ENCODE assay signal across 8 cellular contexts in the genomic region with DNA sequence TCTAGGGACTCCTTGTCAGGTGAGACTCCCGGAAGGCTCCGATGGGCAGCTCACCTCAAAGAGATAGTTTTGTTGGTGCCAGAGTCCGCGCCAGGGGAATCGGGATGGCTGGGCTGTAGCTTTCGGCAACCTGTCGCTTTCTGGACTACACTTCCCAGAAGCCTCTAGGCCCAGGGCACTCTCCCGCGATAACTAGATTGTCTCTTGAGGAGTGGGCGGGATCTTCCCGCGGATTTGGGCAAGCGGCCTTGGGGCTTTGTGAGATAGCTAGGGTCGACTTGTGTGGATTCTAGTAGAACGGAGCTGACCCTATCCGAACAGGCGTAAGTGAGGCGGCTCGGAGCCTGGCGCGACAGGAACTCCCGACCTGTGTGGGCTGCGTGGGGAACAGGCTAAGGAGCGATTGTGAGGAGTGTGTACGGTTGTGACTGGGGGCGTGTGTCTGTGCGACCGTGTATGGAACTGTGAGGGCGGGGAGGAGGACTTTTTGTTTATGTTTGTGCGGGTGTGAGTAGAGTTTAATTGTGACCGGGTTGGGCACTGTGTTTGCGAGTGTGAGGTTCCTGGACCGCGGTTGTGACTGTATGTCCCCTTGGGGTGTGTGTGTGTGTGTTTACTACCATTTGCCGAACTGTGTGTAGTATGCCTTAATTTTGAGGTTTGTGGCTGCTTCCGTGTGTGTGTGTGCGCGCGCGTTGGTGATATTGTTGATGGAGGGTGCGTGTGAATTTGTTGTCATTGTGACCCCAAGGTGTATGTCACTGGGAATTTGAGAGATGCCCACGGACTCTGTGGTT. TPM values are rescaled to one million over a fixed set of nuclear protein-coding genes. Genes with fewer than 3 reads are reported as not detected.
DNase-seq lines count a peak whose midpoint lies in the region; ATAC-seq and TF ChIP-seq lines count a peak whose summit lies in the region.

Gene ZNF345, plus strand, starts transcription at position 231 of the 797 bp plus-strand sequence. CDS start 25,955 bp downstream, outside the sequence.

- H3K27ac ChIP-seq in thoracic aorta, result peak within 1 kb of the TSS; percentile 65 to 91

- H3K4me1 Mint-ChIP-seq in HFFc6 (ENCODE audit: low read depth) (peaks cover 6% of the 10 kb centered on the region), osteocyte (ENCODE audit: unreplicated experiment) (peaks cover 5% of the 10 kb centered on the region)

- H3K4me3 Mint-ChIP-seq in HFFc6, result no peak within 1 kb of the TSS
- no peak within 1 kb of the TSS for H3K4me3 Mint-ChIP-seq in osteocyte (ENCODE audit: unreplicated experiment)

- H3K4me3 ChIP-seq in thoracic aorta, result peak within 1 kb of the TSS; percentile 97

- peaks cover 7% of the 10 kb centered on the region for H3K9me3 ChIP-seq in thoracic aorta

- no peaks in the 10 kb centered on the region; the same call in 1 of the 2 replicates for H3K27me3 Mint-ChIP-seq in HFFc6 (ENCODE audit: insufficient read depth)
- no peaks in the 10 kb centered on the region for H3K27me3 Mint-ChIP-seq in osteocyte (ENCODE audit: unreplicated experiment)

- intact Hi-C loops in Right ventricle myocardium inferior (cut with DNase I), result loop anchor here (1.0 to 2.0 kb wide), 2 partner anchors 13 to 78 kb away; partner anchors contain the start of genes ZNF790 and ZNF850

- DNase-seq in GM04504 (ENCODE audit: low read depth) (peak; percentile 84), HFFc6 (peak; percentile 90), NCI-H1092 treated with DMSO at 0.1 percent for 48 hours (lab: John Stamatoyannopoulos, UW) (peak; percentile 90), SKM-1 (lab: John Stamatoyannopoulos, UW; ENCODE audit: unreplicated experiment) (peak; percentile 80), Right ventricle myocardium inferior (ENCODE audit: missing footprints) (peak; percentile 94), osteocyte (ENCODE audit: extremely low spot score, unreplicated experiment) (peak; percentile 94), thoracic aorta (ENCODE audit: low spot score) (peak; percentile 80)
- peak; percentile 62 for DNase-seq in activated naive CD8-positive, alpha-beta T cell treated with anti-CD3 and anti-CD28 coated beads, Interleukin-2, amount 50 U/mL, for 16 hours (ENCODE audit: low read depth, low spot score)

- H3K27ac Mint-ChIP-seq in HFFc6 (no peak within 1 kb of the TSS), osteocyte (ENCODE audit: unreplicated experiment) (no peak within 1 kb of the TSS)

- H3K36me3 ChIP-seq in thoracic aorta, result peaks cover 16% of the 10 kb centered on the region

- peaks cover 41% of the 10 kb centered on the region for H3K36me3 Mint-ChIP-seq in HFFc6 (ENCODE audit: low read depth)
- peaks cover 36% of the 10 kb centered on the region for H3K36me3 Mint-ChIP-seq in osteocyte (ENCODE audit: unreplicated experiment)

- TF ChIP-seq CTCF in HFFc6 (IDR thresholded peaks at IDR 0.05) (no peak), osteocyte (IDR thresholded peaks at IDR 0.05) (no peak), thoracic aorta (IDR thresholded peaks at IDR 0.05) (no peak)

- H3K4me1 ChIP-seq in thoracic aorta (ENCODE audit: control insufficient read depth in 1 of 2, low read depth in 2 of 2), result peaks cover 8 to 18% of the 10 kb centered on the region in 2 donors

- peaks cover 42% of the 10 kb centered on the region for H3K9me3 Mint-ChIP-seq in HFFc6
- peaks cover 19% of the 10 kb centered on the region for H3K9me3 Mint-ChIP-seq in osteocyte (ENCODE audit: unreplicated experiment)

- peak; percentile 97 for ATAC-seq in Right ventricle myocardium inferior
- peak; percentile 99 for ATAC-seq in thoracic aorta (ENCODE audit: insufficient number of reproducible peaks, low FRiP score, low read depth)

- H3K27me3 ChIP-seq in thoracic aorta (replicated peaks; ENCODE audit: insufficient read depth), result no peaks in the 10 kb centered on the region

RNA-seq across cellular contexts. Expression of gene ZNF345, which starts in this region (rescaled TPM):
- total RNA-seq in HFFc6 (2021; fragmentation: NEBNext Ultra II Directional; extraction: Animal tissue kit (Norgen Biotek cat#: 25700)), result 1 to 10 TPM; 1.3 to 2.5 (median 1.8) TPM
- 3.1 TPM for total RNA-seq in Right ventricle myocardium inferior
- 10.0 and 11.6 TPM in 2 replicates for total RNA-seq in osteocyte
- total RNA-seq in thoracic aorta, result 1 to 10 TPM; 5.7 to 9.7 TPM

Comparison
In these comparisons a context has a peak if more than half of its experiments do, and no peak if none do; other contexts are left out.
1. Peak in every context shown above with its lines: DNase-seq, ATAC-seq, H3K4me3 ChIP-seq and H3K27ac ChIP-seq.